ENCODE assay signal across 10 cellular contexts in the genomic region with DNA sequence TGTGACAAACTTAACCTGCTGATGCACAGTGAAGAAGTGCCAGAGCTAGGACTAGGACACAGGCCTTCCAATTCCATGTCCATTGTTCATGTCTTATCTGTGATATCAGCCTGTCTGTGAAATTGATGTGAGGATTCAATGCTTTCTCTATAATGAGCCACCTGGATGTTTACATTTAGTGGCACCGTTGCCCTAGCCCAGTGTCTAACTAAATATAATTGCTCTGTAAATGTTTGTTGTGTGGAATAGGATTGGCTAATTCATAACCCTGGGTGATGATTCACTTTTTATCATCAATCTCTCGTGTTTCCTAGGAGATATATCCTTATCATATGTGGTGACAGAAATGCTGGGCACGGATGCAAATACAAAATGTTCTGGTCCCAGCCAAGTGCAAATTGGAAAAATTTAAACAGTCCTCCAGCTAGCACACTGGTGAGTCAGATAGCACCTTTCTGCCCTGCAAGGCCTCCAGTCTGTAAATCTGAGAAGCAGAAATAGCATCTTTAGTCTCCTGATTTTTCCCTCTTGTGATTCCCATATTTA. TPM values are rescaled to one million over a fixed set of nuclear protein-coding genes. Genes with fewer than 3 reads are reported as not detected.
DNase-seq lines count a peak whose midpoint lies in the region; ATAC-seq and TF ChIP-seq lines count a peak whose summit lies in the region.
"Had no signal": no experiment of that assay in that cellular context is flagged by ENCODE, and none has a peak within 500 bp of the region (broad histone marks: within the 10 kb centered on the region; RNA-seq: fewer than 3 reads in every experiment).

No MANE protein-coding gene starts in this region.

- H3K4me3 ChIP-seq in SK-N-SH (ENCODE audit: low read depth in 2 of 2, low read length in 1 of 2) (no peak overlapping the region), hepatocyte (no peak overlapping the region)

- no peak overlapping the region for H2AFZ ChIP-seq in SK-N-SH (ENCODE audit: low read depth)
- H2AFZ ChIP-seq in hepatocyte, result no peak overlapping the region

- H3K4me2 ChIP-seq in SK-N-SH, result peak overlapping the region; percentile 5
- no peak overlapping the region for H3K4me2 ChIP-seq in hepatocyte

- POLR2A ChIA-PET in SK-N-SH (lab: Yijun Ruan, JAX), result no interaction called here

- WGBS in SK-N-SH (ENCODE audit: low lambda C conversion rate), result 0% methylated on average over 3 of the region's 3 CpGs
- 31% methylated on average over 3 of the region's 3 CpGs for WGBS in hepatocyte (ENCODE audit: low lambda C conversion rate, missing lambda C conversion rate)

- no peak for ATAC-seq in GM18861 (IDR thresholded peaks at IDR 0.05; ENCODE audit: unreplicated experiment)
- no peak for ATAC-seq in HG02884 (IDR thresholded peaks at IDR 0.05; ENCODE audit: unreplicated experiment)

- TF ChIP-seq RAD21 in SK-N-SH (IDR thresholded peaks at IDR 0.05; ENCODE audit: low read length), result no peak

- H3K79me2 ChIP-seq in SK-N-SH (ENCODE audit: insufficient read depth) (no peaks in the 10 kb centered on the region), hepatocyte (no peaks in the 10 kb centered on the region)

- no peaks in the 10 kb centered on the region for H3K9me3 ChIP-seq in SK-N-SH
- no peaks in the 10 kb centered on the region for H3K9me3 ChIP-seq in hepatocyte (ENCODE audit: low read depth)

- TF ChIP-seq EP300 in SK-N-SH (IDR thresholded peaks at IDR 0.05; ENCODE audit: borderline replicate concordance in 1 of 2, low read depth in 1 of 2, low read length in 1 of 2), result peak in 1 of 2 experiments; percentile 77; a peak in 2 of 4 replicates

- H3K9me2 ChIP-seq in SK-N-SH (no peaks in the 10 kb centered on the region), hepatocyte (replicated peaks; ENCODE audit: insufficient read depth) (no peaks in the 10 kb centered on the region)

- H3K27me3 ChIP-seq in SK-N-SH (ENCODE audit: insufficient read depth), result no peaks in the 10 kb centered on the region
- no peaks in the 10 kb centered on the region for H3K27me3 ChIP-seq in hepatocyte

- CTCF ChIA-PET in SK-N-SH (lab: Yijun Ruan, JAX), result interaction anchor here (0.7 kb wide), 1 partner anchor 119 kb away, joined by 3 read pairs; no protein-coding TSS in a partner anchor

- H3K4me1 ChIP-seq in SK-N-SH (ENCODE audit: control insufficient read depth in 1 of 2, insufficient read depth in 2 of 2, low read depth in 1 of 2, low read length in 1 of 2) (peaks cover 4 to 8% of the 10 kb centered on the region in 2 experiments; a peak in 2 of 4 replicates), hepatocyte (ENCODE audit: insufficient read depth) (no peaks in the 10 kb centered on the region)

- H3K9ac ChIP-seq in SK-N-SH, result peak overlapping the region; percentile 15; the same call in 1 of the 2 replicates

- peak; percentile 37 for DNase-seq in DMS 273 treated with DMSO at 0.1 percent for 48 hours (lab: John Stamatoyannopoulos, UW)
- DNase-seq in NCI-H1417 treated with DMSO at 0.1 percent for 48 hours (lab: John Stamatoyannopoulos, UW), result peak; percentile 97
- DNase-seq in SK-N-SH, result peak; percentile 46
- peak; percentile 34 for DNase-seq in hepatocyte (ENCODE audit: low spot score)
- DNase-seq in kidney glomerular epithelial cell (lab: John Stamatoyannopoulos, UW), result no peak
- no peak for DNase-seq in HK-2 (ENCODE audit: unreplicated experiment)
- DNase-seq: activated T-cell treated with anti-CD3 and anti-CD28 coated beads for 4 hours; effector CD8-positive, alpha-beta T cell had no signal

- H3K36me3 ChIP-seq in SK-N-SH (replicated peaks in 1 of 2; ENCODE audit: control insufficient read depth in 1 of 2, insufficient read depth in 2 of 2, low read length in 1 of 2) (no peaks in the 10 kb centered on the region), hepatocyte (replicated peaks; ENCODE audit: insufficient read depth, low read depth) (no peaks in the 10 kb centered on the region)

- peaks cover 21% of the 10 kb centered on the region for H3F3A ChIP-seq in SK-N-SH (replicated peaks; ENCODE audit: insufficient read depth)

- H3K27ac ChIP-seq in SK-N-SH (ENCODE audit: low read depth in 2 of 2, low read length in 1 of 2), result peak overlapping the region; percentile 71 to 75
- peak overlapping the region; percentile 29 for H3K27ac ChIP-seq in hepatocyte

- H4K20me1 ChIP-seq in SK-N-SH (ENCODE audit: insufficient read depth) (no peaks in the 10 kb centered on the region), hepatocyte (ENCODE audit: insufficient read depth, poor library complexity, severe bottlenecking) (no peaks in the 10 kb centered on the region)

- TF ChIP-seq CTCF in SK-N-SH (IDR thresholded peaks at IDR 0.05) (no peak), hepatocyte (IDR thresholded peaks at IDR 0.05; ENCODE audit: poor library complexity) (no peak)

TF ChIP-seq in SK-N-SH, 30 proteins besides CTCF, POLR2A, EP300 and RAD21:
- peak; percentile 42; the same call in 1 of the 2 replicates for TF ChIP-seq TEAD4 (IDR thresholded peaks at IDR 0.05; ENCODE audit: borderline replicate concordance, insufficient read depth)
- TF ChIP-seq TCF12 (IDR thresholded peaks at IDR 0.05), result peak; percentile 69
- TF ChIP-seq FOXM1 (IDR thresholded peaks at IDR 0.05; ENCODE audit: low read depth), result 0 out of 2 replicates have a peak, but pooled peaks have one; percentile 58
- peak; percentile 87 for TF ChIP-seq GATA2 (CRISPR knock-in tag; IDR thresholded peaks at IDR 0.05)
- TF ChIP-seq JUND (IDR thresholded peaks at IDR 0.05), result peak; percentile 85
- TF ChIP-seq RCOR1 (IDR thresholded peaks at IDR 0.05; ENCODE audit: low read length), result peak; percentile 17; the same call in 1 of the 2 replicates
- TF ChIP-seq, protein P1, sequence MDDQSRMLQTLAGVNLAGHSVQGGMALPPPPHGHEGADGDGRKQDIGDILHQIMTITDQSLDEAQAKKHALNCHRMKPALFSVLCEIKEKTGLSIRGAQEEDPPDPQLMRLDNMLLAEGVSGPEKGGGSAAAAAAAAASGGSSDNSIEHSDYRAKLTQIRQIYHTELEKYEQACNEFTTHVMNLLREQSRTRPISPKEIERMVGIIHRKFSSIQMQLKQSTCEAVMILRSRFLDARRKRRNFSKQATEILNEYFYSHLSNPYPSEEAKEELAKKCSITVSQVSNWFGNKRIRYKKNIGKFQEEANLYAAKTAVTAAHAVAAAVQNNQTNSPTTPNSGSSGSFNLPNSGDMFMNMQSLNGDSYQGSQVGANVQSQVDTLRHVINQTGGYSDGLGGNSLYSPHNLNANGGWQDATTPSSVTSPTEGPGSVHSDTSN (IDR thresholded peaks at IDR 0.05), result peak; percentile 86
- no peak for TF ChIP-seq MEF2A (IDR thresholded peaks at IDR 0.05; ENCODE audit: borderline replicate concordance, low read depth)
- peak; percentile 78 for TF ChIP-seq FOSL2 (IDR thresholded peaks at IDR 0.05; ENCODE audit: borderline replicate concordance, low read depth)
- TF ChIP-seq MXI1 (IDR thresholded peaks at IDR 0.05; ENCODE audit: low read depth, low read length), result 0 out of 2 replicates have a peak, but pooled peaks have one; percentile 21
- TF ChIP-seq POLR2AphosphoS5 (IDR thresholded peaks at IDR 0.05; ENCODE audit: low read depth, low read length), result peak; percentile 25; the same call in 1 of the 2 replicates
- TF ChIP-seq NFIC (IDR thresholded peaks at IDR 0.05; ENCODE audit: borderline replicate concordance), result peak; percentile 81
- TF ChIP-seq TAF1 (IDR thresholded peaks at IDR 0.05; ENCODE audit: borderline replicate concordance, low read depth, low read length), result no peak
- TF ChIP-seq, protein P2, sequence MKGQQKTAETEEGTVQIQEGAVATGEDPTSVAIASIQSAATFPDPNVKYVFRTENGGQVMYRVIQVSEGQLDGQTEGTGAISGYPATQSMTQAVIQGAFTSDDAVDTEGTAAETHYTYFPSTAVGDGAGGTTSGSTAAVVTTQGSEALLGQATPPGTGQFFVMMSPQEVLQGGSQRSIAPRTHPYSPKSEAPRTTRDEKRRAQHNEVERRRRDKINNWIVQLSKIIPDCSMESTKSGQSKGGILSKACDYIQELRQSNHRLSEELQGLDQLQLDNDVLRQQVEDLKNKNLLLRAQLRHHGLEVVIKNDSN (IDR thresholded peaks at IDR 0.05; ENCODE audit: borderline replicate concordance, low read depth), result no peak
- 0 out of 2 replicates have a peak, but pooled peaks have one; percentile 28 for TF ChIP-seq RXRA (IDR thresholded peaks at IDR 0.05; ENCODE audit: borderline replicate concordance, low read depth)

RNA-seq across cellular contexts. Expression of a gene that starts 46.9 kb away (rescaled TPM):
- polyA plus RNA-seq in SK-N-SH (2012; rRNA removed), result 41.2 and 56.1 TPM in 2 replicates
- polyA plus RNA-seq in SK-N-SH (2012; cell fraction: cytosol; rRNA removed), result 64.5 and 77.0 TPM in 2 replicates
- 15.4 and 30.0 TPM in 2 replicates for polyA plus RNA-seq in SK-N-SH (2012; cell fraction: nucleus; rRNA removed)
- total RNA-seq in hepatocyte, result 97.0 and 108 TPM in 2 replicates
- 49.6 and 51.9 TPM in 2 replicates for polyA plus RNA-seq in hepatocyte

Comparison
In these comparisons a context has a peak if more than half of its experiments do, and no peak if none do; other contexts are left out.
1. DNase-seq: peak in DMS 273 treated with DMSO at 0.1 percent for 48 hours (single experiment), NCI-H1417 treated with DMSO at 0.1 percent for 48 hours (single experiment), SK-N-SH (single experiment) and hepatocyte (single experiment); none in kidney glomerular epithelial cell (single experiment) and HK-2 (single experiment).